Comparison of ENCODE assay signal across 1 cellular context in genomic region chr9:136848393-136849037, GRCh38.
TF ChIP-seq lines count a peak whose summit lies in the region.

No MANE protein-coding gene starts in this region.

TF ChIP-seq in HepG2, 621 proteins besides CTCF, POLR2A, EP300 and RAD21 (continued from another document and continues in another):
- TF ChIP-seq HINFP (CRISPR knock-in tag; IDR thresholded peaks at IDR 0.05; ENCODE audit: low read depth) (0 out of 2 replicates have a peak, but pooled peaks have one; percentile 2), ZNF274 (CRISPR knock-in tag; IDR thresholded peaks at IDR 0.05) (no peak), GATAD2A (CRISPR knock-in tag; IDR thresholded peaks at IDR 0.05) (no peak), ZNF234 (CRISPR knock-in tag; conservative IDR thresholded peaks at IDR 0.05) (no peak), ZNF704 (CRISPR knock-in tag; IDR thresholded peaks at IDR 0.05; ENCODE audit: borderline replicate concordance) (no peak), CREB3 (CRISPR knock-in tag; IDR thresholded peaks at IDR 0.05) (no peak), LRRFIP1 (CRISPR knock-in tag; conservative IDR thresholded peaks at IDR 0.05) (no peak), ZZZ3 (CRISPR knock-in tag; IDR thresholded peaks at IDR 0.05; ENCODE audit: borderline replicate concordance) (no peak), PTBP1 (IDR thresholded peaks at IDR 0.05; ENCODE audit: low read depth, low read length, poor library complexity, severe bottlenecking) (no peak), ZNF562 (CRISPR knock-in tag; IDR thresholded peaks at IDR 0.05; ENCODE audit: borderline replicate concordance) (no peak), ZNF768 (CRISPR knock-in tag; IDR thresholded peaks at IDR 0.05) (no peak), AHR (CRISPR knock-in tag; IDR thresholded peaks at IDR 0.05) (no peak), ZBTB37 (CRISPR knock-in tag; IDR thresholded peaks at IDR 0.05) (0 out of 2 replicates have a peak, but pooled peaks have one; percentile 37), SRY (CRISPR knock-in tag; IDR thresholded peaks at IDR 0.05) (0 out of 2 replicates have a peak, but pooled peaks have one; percentile 13), ZNF10 (CRISPR knock-in tag; IDR thresholded peaks at IDR 0.05; ENCODE audit: borderline replicate concordance, low read depth) (no peak), ZNF687 (CRISPR knock-in tag; IDR thresholded peaks at IDR 0.05) (no peak), ZFY (CRISPR knock-in tag; IDR thresholded peaks at IDR 0.05) (peak; percentile 19; the same call in 1 of the 2 replicates), ARID5B (CRISPR knock-in tag; IDR thresholded peaks at IDR 0.05) (no peak), ZNF841 (CRISPR knock-in tag; IDR thresholded peaks at IDR 0.05; ENCODE audit: borderline replicate concordance) (peak; percentile 27; the same call in 1 of the 2 replicates), RNF2 (conservative IDR thresholded peaks at IDR 0.05; ENCODE audit: low read depth) (no peak), ZNF253 (CRISPR knock-in tag; IDR thresholded peaks at IDR 0.05; ENCODE audit: borderline replicate concordance) (no peak), RXRA (CRISPR knock-in tag; IDR thresholded peaks at IDR 0.05) (no peak; the same call in 1 of the 2 replicates), PRDM15 (CRISPR knock-in tag; IDR thresholded peaks at IDR 0.05) (no peak), ZBTB21 (CRISPR knock-in tag; IDR thresholded peaks at IDR 0.05) (no peak), ZSCAN20 (CRISPR knock-in tag; IDR thresholded peaks at IDR 0.05; ENCODE audit: borderline replicate concordance) (no peak), ATF1 (CRISPR knock-in tag; IDR thresholded peaks at IDR 0.05) (no peak), ZNF770 (CRISPR knock-in tag; IDR thresholded peaks at IDR 0.05) (no peak), ZNF329 (CRISPR knock-in tag; IDR thresholded peaks at IDR 0.05; ENCODE audit: low read depth) (0 out of 2 replicates have a peak, but pooled peaks have one; percentile 56), POLR2AphosphoS5 (IDR thresholded peaks at IDR 0.05; ENCODE audit: low read depth, low read length) (peak; percentile 53), ERF (CRISPR knock-in tag; IDR thresholded peaks at IDR 0.05) (no peak)
